10 cellular contexts compared by ENCODE assay signal in genomic region chr16:626787-627457, GRCh38. TPM values are rescaled to one million over a fixed set of nuclear protein-coding genes. Genes with fewer than 3 reads are reported as not detected.
DNase-seq lines count a peak whose midpoint lies in the region; ATAC-seq, FAIRE-seq and TF ChIP-seq lines count a peak whose summit lies in the region.
"Had no signal": no experiment of that assay in that cellular context is flagged by ENCODE, and none has a peak within 500 bp of the region (broad histone marks: within the 10 kb centered on the region; RNA-seq: fewer than 3 reads in every experiment).

No MANE protein-coding gene starts in this region.

- DNase-seq in right lobe of liver (peak in 2 of 3 donors; percentile 54 to 60), HepG2 (ENCODE audit: low spot score) (no peak), fibroblast of pulmonary artery (ENCODE audit: low read depth) (peak; percentile 96), vagina (ENCODE audit: extremely low spot score in 2 of 2) (no peak), testis (no peak)
- DNase-seq: activated naive CD8-positive, alpha-beta T cell treated with anti-CD3 and anti-CD28 coated beads, Interleukin-2, amount 10 ng/mL, durations not matched to agents 7 days and 5 days; NK-92 treated with Interleukin-12 subunit alpha and Interleukin-12 subunit beta, amount 100 ng/mL, for 24 hours had no signal

- TF ChIP-seq EP300 in HepG2 (IDR thresholded peaks at IDR 0.05; ENCODE audit: low read depth in 2 of 2, low read length in 2 of 2) (no peak), HepG2 (CRISPR knock-in tag; IDR thresholded peaks at IDR 0.05; ENCODE audit: borderline replicate concordance) (no peak)

- POLR2A ChIA-PET in HepG2 (lab: Yijun Ruan, JAX): interaction anchor here (1.0 kb wide), 1 partner anchor 9 kb away, joined by 3 read pairs; the partner anchor contains the start of gene METTL26

- no peak for TF ChIP-seq RAD21 in HepG2 (CRISPR knock-in tag; IDR thresholded peaks at IDR 0.05)

- H3K4me3 ChIP-seq in right lobe of liver (no peak overlapping the region), HepG2 (replicated peaks in 1 of 3; ENCODE audit: insufficient read depth in 1 of 3, low read depth in 2 of 3, low read length in 3 of 3) (no peak overlapping the region), fibroblast of pulmonary artery (replicated peaks; ENCODE audit: low read depth, low read length) (no peak overlapping the region), vagina (no peak overlapping the region), testis (no peak overlapping the region)
- H3K4me3 ChIP-seq: GM23338 had no signal

- BruUV-seq in HepG2 (replicated peaks; lab: Mats Ljungman, UMichigan): no TSS peak

- H3K9me3 ChIP-seq in right lobe of liver (no peaks in the 10 kb centered on the region), HepG2 (ENCODE audit: low read length) (no peaks in the 10 kb centered on the region), vagina (no peaks in the 10 kb centered on the region), testis (no peaks in the 10 kb centered on the region)

- ATAC-seq in right lobe of liver: peak in 1 of 4 donors; percentile 30
- no peak for ATAC-seq in HepG2
- ATAC-seq in GM21515 (IDR thresholded peaks at IDR 0.05; ENCODE audit: unreplicated experiment): no peak
- ATAC-seq: GM23338; natural killer cell treated with Interleukin-12 subunit alpha and Interleukin-12 subunit beta and Interleukin-15 and Interleukin-18, amount 100 ng/mL, for 72 hours had no signal

- no peaks in the 10 kb centered on the region for H3K79me2 ChIP-seq in HepG2 (ENCODE audit: insufficient read depth, low read length)

- intact Hi-C loops in right lobe of liver (cut with DNase I): no loop called here
- intact Hi-C loops in HepG2 (cut with micrococcal nuclease; ENCODE audit: unreplicated experiment): no loop called here
- intact Hi-C loops in vagina (cut with DNase I): no loop called here
- intact Hi-C loops in testis (cut with DNase I; ENCODE audit: low total_unique reads): no loop called here

- TF ChIP-seq POLR2A in right lobe of liver (IDR thresholded peaks at IDR 0.05) (no peak), HepG2 (IDR thresholded peaks at IDR 0.05; ENCODE audit: insufficient read depth in 1 of 2, low read depth in 2 of 2, low read length in 2 of 2) (no peak), vagina (IDR thresholded peaks at IDR 0.05) (no peak), testis (IDR thresholded peaks at IDR 0.05) (no peak)

- CTCF ChIA-PET in HepG2 (lab: Yijun Ruan, JAX; ENCODE audit: low intra/inter-chr PET ratio, low total read pairs): no interaction called here

- TF ChIP-seq CTCF in right lobe of liver (IDR thresholded peaks at IDR 0.05) (no peak), HepG2 (CRISPR knock-in tag; IDR thresholded peaks at IDR 0.05) (no peak), fibroblast of pulmonary artery (IDR thresholded peaks at IDR 0.05; ENCODE audit: low read length, missing control alignments) (no peak), vagina (IDR thresholded peaks at IDR 0.05) (no peak), testis (IDR thresholded peaks at IDR 0.05) (no peak)

- peaks cover 0 to 40% (median 27%) of the 10 kb centered on the region in 4 donors for H3K4me1 ChIP-seq in right lobe of liver
- peaks cover 19% of the 10 kb centered on the region for H3K4me1 ChIP-seq in HepG2 (ENCODE audit: insufficient read depth, low read length)
- H3K4me1 ChIP-seq in vagina: peaks cover 54% of the 10 kb centered on the region
- peaks cover 20% of the 10 kb centered on the region for H3K4me1 ChIP-seq in testis

- H4K20me1 ChIP-seq in HepG2 (ENCODE audit: insufficient read depth, low read length): no peaks in the 10 kb centered on the region

- no peak overlapping the region for H2AFZ ChIP-seq in HepG2 (ENCODE audit: low read length)
- H2AFZ ChIP-seq: GM23338 had no signal

- in situ Hi-C loops in HepG2 (cut with HindIII; ENCODE audit: extremely low pct_ligation_motif_present, low pct_unique_long_range_greater_than_20kb): no loop called here

- H3K27me3 ChIP-seq in right lobe of liver: no peaks in the 10 kb centered on the region
- no peaks in the 10 kb centered on the region for H3K27me3 ChIP-seq in HepG2 (ENCODE audit: control insufficient read depth in 1 of 2, insufficient read depth in 2 of 2, low read length in 2 of 2)
- H3K27me3 ChIP-seq in vagina: no peaks in the 10 kb centered on the region
- H3K27me3 ChIP-seq in testis: no peaks in the 10 kb centered on the region

- WGBS in right lobe of liver (ENCODE audit: insufficient coverage, low coverage, low lambda C conversion rate, missing lambda C conversion rate): 89% methylated on average over 17 of the region's 30 CpGs
- 97% methylated on average over 24 of the region's 30 CpGs for WGBS in HepG2 (ENCODE audit: low lambda C conversion rate)
- 89 to 93% methylated on average over 18 to 30 of the region's 30 CpGs for WGBS in testis, 2 donors

- H3K36me3 ChIP-seq in right lobe of liver: peaks cover 0 to 9% (median 0%) of the 10 kb centered on the region in 4 donors
- peaks cover 4% of the 10 kb centered on the region in 2 experiments; a peak in 2 of 5 replicates for H3K36me3 ChIP-seq in HepG2 (replicated peaks in 1 of 2; ENCODE audit: control insufficient read depth in 1 of 2, insufficient read depth in 2 of 2, low read length in 2 of 2)
- H3K36me3 ChIP-seq in vagina: no peaks in the 10 kb centered on the region
- H3K36me3 ChIP-seq in testis (ENCODE audit: low read depth, missing control alignments): no peaks in the 10 kb centered on the region

- H3K9ac ChIP-seq in HepG2 (ENCODE audit: insufficient read depth, low read depth, low read length): no peak overlapping the region

- no peak overlapping the region for H3K4me2 ChIP-seq in HepG2 (ENCODE audit: low read depth, low read length)
- H3K4me2 ChIP-seq: GM23338 had no signal

- FAIRE-seq in HepG2 (lab: Jason Lieb, UNC): no peak

- no peak overlapping the region for H3K27ac ChIP-seq in right lobe of liver
- no peak overlapping the region for H3K27ac ChIP-seq in HepG2 (ENCODE audit: extremely low read length, insufficient read depth, low read length)
- H3K27ac ChIP-seq in vagina: peak overlapping the region; percentile 82
- no peak overlapping the region for H3K27ac ChIP-seq in testis

RNA-seq across cellular contexts. Expression of gene WFIKKN1, which starts 3.9 kb away (rescaled TPM):
- under 1 TPM; 0.43 to 0.70 (median 0.56) TPM for total RNA-seq in right lobe of liver
- 2.4 and 4.9 TPM in 2 replicates for total RNA-seq in HepG2 (2016; rRNA removed; fragmentation: Illumina TruSeq; extraction: Trizol)
- total RNA-seq in HepG2 (2016; cell fraction: cytosol; rRNA removed; fragmentation: Illumina TruSeq; extraction: Trizol; ENCODE audit: low read depth): 0.61 and 0.88 TPM in 2 replicates
- 2.1 and 4.8 TPM in 2 replicates for total RNA-seq in HepG2 (2016; cell fraction: insoluble cytoplasmic fraction; rRNA removed; fragmentation: Illumina TruSeq; extraction: Trizol)
- total RNA-seq in HepG2 (2016; cell fraction: membrane; rRNA removed; fragmentation: Illumina TruSeq; extraction: Trizol): 1.1 and 1.8 TPM in 2 replicates
- total RNA-seq in HepG2 (2016; cell fraction: nucleus; rRNA removed; fragmentation: Illumina TruSeq; extraction: Trizol): 3.0 and 3.4 TPM in 2 replicates
- 1.7 and 2.9 TPM in 2 replicates for polyA plus RNA-seq in HepG2 (2011; rRNA removed)
- 2.6 and 4.2 TPM in 2 replicates for polyA plus RNA-seq in HepG2 (2011; cell fraction: cytosol; rRNA removed)
- polyA plus RNA-seq in HepG2 (2011; cell fraction: nucleus; rRNA removed): 4.0 and 4.2 TPM in 2 replicates
- polyA plus RNA-seq in HepG2 (2012): 1.7 and 2.2 TPM in 2 replicates
- 0.58 and 0.66 TPM in 2 replicates for polyA plus RNA-seq in HepG2 (2016; cell fraction: cytosol; fragmentation: Illumina TruSeq; extraction: Trizol; ENCODE audit: low read depth)
- polyA plus RNA-seq in HepG2 (2016; cell fraction: insoluble cytoplasmic fraction; fragmentation: Illumina TruSeq; extraction: Trizol; ENCODE audit: low read depth): 2.6 and 2.7 TPM in 2 replicates
- 0.93 and 1.1 TPM in 2 replicates for polyA plus RNA-seq in HepG2 (2016; cell fraction: membrane; fragmentation: Illumina TruSeq; extraction: Trizol; ENCODE audit: low read depth)
- polyA plus RNA-seq in HepG2 (2016; cell fraction: nucleus; fragmentation: Illumina TruSeq; extraction: Trizol; ENCODE audit: insufficient read depth, low read depth): 5.9 and 6.7 TPM in 2 replicates
- polyA minus RNA-seq in HepG2 (2011; rRNA and poly(A)+ RNA removed; ENCODE audit: low replicate concordance): 3.9 and 5.4 TPM in 2 replicates
- polyA minus RNA-seq in HepG2 (2011; cell fraction: cytosol; rRNA and poly(A)+ RNA removed): 3.1 and 4.6 TPM in 2 replicates
- 1.0 and 1.7 TPM in 2 replicates for polyA minus RNA-seq in HepG2 (2011; cell fraction: nucleus; rRNA and poly(A)+ RNA removed)
- total RNA-seq in vagina: 3.2 TPM
- total RNA-seq in testis: 10 to 100 TPM in 1 of 2 donors, 1 to 10 TPM in 1; 3.5 to 10.5 TPM
- polyA plus RNA-seq in testis (ENCODE audit: insufficient read depth, low read depth, low replicate concordance): 1.1 TPM

RNA-seq across cellular contexts. Expression of gene METTL26, which starts 9.2 kb away (rescaled TPM):
- total RNA-seq in right lobe of liver (100 to 1,000 TPM in 1 of 6 experiments, 10 to 100 TPM in 5; 22.7 to 126 (median 32.6) TPM), HepG2 (2016; rRNA removed; fragmentation: Illumina TruSeq; extraction: Trizol) (70.1 and 75.1 TPM in 2 replicates), vagina (187 TPM), testis (100 to 1,000 TPM; 161 to 185 TPM)
- total RNA-seq in HepG2 (2016; cell fraction: cytosol; rRNA removed; fragmentation: Illumina TruSeq; extraction: Trizol; ENCODE audit: low read depth): 106 and 145 TPM in 2 replicates
- 72.6 and 72.8 TPM in 2 replicates for total RNA-seq in HepG2 (2016; cell fraction: insoluble cytoplasmic fraction; rRNA removed; fragmentation: Illumina TruSeq; extraction: Trizol)
- 85.6 and 121 TPM in 2 replicates for total RNA-seq in HepG2 (2016; cell fraction: membrane; rRNA removed; fragmentation: Illumina TruSeq; extraction: Trizol)
- total RNA-seq in HepG2 (2016; cell fraction: nucleus; rRNA removed; fragmentation: Illumina TruSeq; extraction: Trizol): 25.9 and 26.1 TPM in 2 replicates
- polyA plus RNA-seq in HepG2 (2011; rRNA removed) (65.5 and 65.8 TPM in 2 replicates), testis (ENCODE audit: insufficient read depth, low read depth, low replicate concordance) (72.1 TPM)
- 61.3 and 112 TPM in 2 replicates for polyA plus RNA-seq in HepG2 (2011; cell fraction: cytosol; rRNA removed)
- 121 and 152 TPM in 2 replicates for polyA plus RNA-seq in HepG2 (2011; cell fraction: nucleus; rRNA removed)
- 40.7 and 43.0 TPM in 2 replicates for polyA plus RNA-seq in HepG2 (2012)
- 158 and 183 TPM in 2 replicates for polyA plus RNA-seq in HepG2 (2016; cell fraction: cytosol; fragmentation: Illumina TruSeq; extraction: Trizol; ENCODE audit: low read depth)
- polyA plus RNA-seq in HepG2 (2016; cell fraction: insoluble cytoplasmic fraction; fragmentation: Illumina TruSeq; extraction: Trizol; ENCODE audit: low read depth): 91.6 and 101 TPM in 2 replicates
- polyA plus RNA-seq in HepG2 (2016; cell fraction: membrane; fragmentation: Illumina TruSeq; extraction: Trizol; ENCODE audit: low read depth): 118 and 119 TPM in 2 replicates
- 66.7 and 70.0 TPM in 2 replicates for polyA plus RNA-seq in HepG2 (2016; cell fraction: nucleus; fragmentation: Illumina TruSeq; extraction: Trizol; ENCODE audit: insufficient read depth, low read depth)
- polyA minus RNA-seq in HepG2 (2011; rRNA and poly(A)+ RNA removed; ENCODE audit: low replicate concordance): 66.6 and 95.2 TPM in 2 replicates
- polyA minus RNA-seq in HepG2 (2011; cell fraction: cytosol; rRNA and poly(A)+ RNA removed): 30.0 and 37.0 TPM in 2 replicates
- polyA minus RNA-seq in HepG2 (2011; cell fraction: nucleus; rRNA and poly(A)+ RNA removed): 15.3 and 23.3 TPM in 2 replicates

RNA-seq across cellular contexts. Expression of gene MCRIP2, which starts 14.7 kb away (rescaled TPM):
- 100 to 1,000 TPM in 2 of 6 experiments, 10 to 100 TPM in 4; 48.8 to 130 (median 76.7) TPM for total RNA-seq in right lobe of liver
- total RNA-seq in HepG2 (2016; rRNA removed; fragmentation: Illumina TruSeq; extraction: Trizol): 54.6 and 76.7 TPM in 2 replicates
- total RNA-seq in HepG2 (2016; cell fraction: cytosol; rRNA removed; fragmentation: Illumina TruSeq; extraction: Trizol; ENCODE audit: low read depth): 213 and 245 TPM in 2 replicates
- total RNA-seq in HepG2 (2016; cell fraction: insoluble cytoplasmic fraction; rRNA removed; fragmentation: Illumina TruSeq; extraction: Trizol): 53.9 and 78.9 TPM in 2 replicates
- total RNA-seq in HepG2 (2016; cell fraction: membrane; rRNA removed; fragmentation: Illumina TruSeq; extraction: Trizol): 142 and 185 TPM in 2 replicates
- 43.6 and 55.4 TPM in 2 replicates for total RNA-seq in HepG2 (2016; cell fraction: nucleus; rRNA removed; fragmentation: Illumina TruSeq; extraction: Trizol)
- 39.6 and 50.7 TPM in 2 replicates for polyA plus RNA-seq in HepG2 (2011; rRNA removed)
- 28.2 and 61.1 TPM in 2 replicates for polyA plus RNA-seq in HepG2 (2011; cell fraction: cytosol; rRNA removed)
- polyA plus RNA-seq in HepG2 (2011; cell fraction: nucleus; rRNA removed): 96.2 and 105 TPM in 2 replicates
- polyA plus RNA-seq in HepG2 (2012): 16.1 and 33.3 TPM in 2 replicates
- 190 and 204 TPM in 2 replicates for polyA plus RNA-seq in HepG2 (2016; cell fraction: cytosol; fragmentation: Illumina TruSeq; extraction: Trizol; ENCODE audit: low read depth)
- 37.1 and 43.7 TPM in 2 replicates for polyA plus RNA-seq in HepG2 (2016; cell fraction: insoluble cytoplasmic fraction; fragmentation: Illumina TruSeq; extraction: Trizol; ENCODE audit: low read depth)
- polyA plus RNA-seq in HepG2 (2016; cell fraction: membrane; fragmentation: Illumina TruSeq; extraction: Trizol; ENCODE audit: low read depth): 110 and 119 TPM in 2 replicates
- polyA plus RNA-seq in HepG2 (2016; cell fraction: nucleus; fragmentation: Illumina TruSeq; extraction: Trizol; ENCODE audit: insufficient read depth, low read depth): 85.1 and 93.5 TPM in 2 replicates
- polyA minus RNA-seq in HepG2 (2011; rRNA and poly(A)+ RNA removed; ENCODE audit: low replicate concordance): 21.1 and 22.3 TPM in 2 replicates
- 13.8 and 16.0 TPM in 2 replicates for polyA minus RNA-seq in HepG2 (2011; cell fraction: cytosol; rRNA and poly(A)+ RNA removed)
- 14.9 and 18.2 TPM in 2 replicates for polyA minus RNA-seq in HepG2 (2011; cell fraction: nucleus; rRNA and poly(A)+ RNA removed)
- 27.0 TPM for total RNA-seq in vagina
- total RNA-seq in testis: 100 to 1,000 TPM in 1 of 2 donors, 10 to 100 TPM in 1; 83.1 to 134 TPM
- polyA plus RNA-seq in testis (ENCODE audit: insufficient read depth, low read depth, low replicate concordance): 78.2 TPM

RNA-seq across cellular contexts. Expression of gene WDR90, which starts 22.2 kb away (rescaled TPM):
- 10 to 100 TPM in 4 of 6 experiments, 1 to 10 TPM in 2; 7.2 to 18.1 (median 11.8) TPM for total RNA-seq in right lobe of liver
- 10.2 and 28.9 TPM in 2 replicates for total RNA-seq in HepG2 (2016; rRNA removed; fragmentation: Illumina TruSeq; extraction: Trizol)
- 8.3 and 8.4 TPM in 2 replicates for total RNA-seq in HepG2 (2016; cell fraction: cytosol; rRNA removed; fragmentation: Illumina TruSeq; extraction: Trizol; ENCODE audit: low read depth)
- 10.2 and 31.3 TPM in 2 replicates for total RNA-seq in HepG2 (2016; cell fraction: insoluble cytoplasmic fraction; rRNA removed; fragmentation: Illumina TruSeq; extraction: Trizol)
- total RNA-seq in HepG2 (2016; cell fraction: membrane; rRNA removed; fragmentation: Illumina TruSeq; extraction: Trizol): 9.7 and 10.7 TPM in 2 replicates
- total RNA-seq in HepG2 (2016; cell fraction: nucleus; rRNA removed; fragmentation: Illumina TruSeq; extraction: Trizol): 40.6 and 49.4 TPM in 2 replicates
- 11.1 and 14.9 TPM in 2 replicates for polyA plus RNA-seq in HepG2 (2011; rRNA removed)
- 3.4 and 7.3 TPM in 2 replicates for polyA plus RNA-seq in HepG2 (2011; cell fraction: cytosol; rRNA removed)
- polyA plus RNA-seq in HepG2 (2011; cell fraction: nucleus; rRNA removed): 165 and 272 TPM in 2 replicates
- polyA plus RNA-seq in HepG2 (2012): 8.4 and 11.0 TPM in 2 replicates
- 2.6 and 2.7 TPM in 2 replicates for polyA plus RNA-seq in HepG2 (2016; cell fraction: cytosol; fragmentation: Illumina TruSeq; extraction: Trizol; ENCODE audit: low read depth)
- polyA plus RNA-seq in HepG2 (2016; cell fraction: insoluble cytoplasmic fraction; fragmentation: Illumina TruSeq; extraction: Trizol; ENCODE audit: low read depth): 9.7 and 12.6 TPM in 2 replicates
- polyA plus RNA-seq in HepG2 (2016; cell fraction: membrane; fragmentation: Illumina TruSeq; extraction: Trizol; ENCODE audit: low read depth): 5.3 TPM in 2 replicates
- polyA plus RNA-seq in HepG2 (2016; cell fraction: nucleus; fragmentation: Illumina TruSeq; extraction: Trizol; ENCODE audit: insufficient read depth, low read depth): 127 and 129 TPM in 2 replicates
- polyA minus RNA-seq in HepG2 (2011; rRNA and poly(A)+ RNA removed; ENCODE audit: low replicate concordance): 12.2 and 29.3 TPM in 2 replicates
- polyA minus RNA-seq in HepG2 (2011; cell fraction: cytosol; rRNA and poly(A)+ RNA removed): 3.2 and 14.2 TPM in 2 replicates
- polyA minus RNA-seq in HepG2 (2011; cell fraction: nucleus; rRNA and poly(A)+ RNA removed): 15.8 and 22.4 TPM in 2 replicates
- 34.9 TPM for total RNA-seq in vagina
- 100 to 1,000 TPM; 155 to 195 TPM for total RNA-seq in testis
- polyA plus RNA-seq in testis (ENCODE audit: insufficient read depth, low read depth, low replicate concordance): 102 TPM

RNA-seq across cellular contexts. Expression of gene RAB40C, which starts 37.1 kb away (rescaled TPM):
- 10 to 100 TPM in 5 of 6 experiments, 1 to 10 TPM in 1; 10.0 to 14.1 (median 12.0) TPM for total RNA-seq in right lobe of liver
- total RNA-seq in HepG2 (2016; rRNA removed; fragmentation: Illumina TruSeq; extraction: Trizol): 8.2 and 11.5 TPM in 2 replicates
- 3.9 TPM in 2 replicates for total RNA-seq in HepG2 (2016; cell fraction: cytosol; rRNA removed; fragmentation: Illumina TruSeq; extraction: Trizol; ENCODE audit: low read depth)
- total RNA-seq in HepG2 (2016; cell fraction: insoluble cytoplasmic fraction; rRNA removed; fragmentation: Illumina TruSeq; extraction: Trizol): 7.7 and 10.5 TPM in 2 replicates
- total RNA-seq in HepG2 (2016; cell fraction: membrane; rRNA removed; fragmentation: Illumina TruSeq; extraction: Trizol): 9.2 and 9.7 TPM in 2 replicates
- total RNA-seq in HepG2 (2016; cell fraction: nucleus; rRNA removed; fragmentation: Illumina TruSeq; extraction: Trizol): 6.0 and 7.3 TPM in 2 replicates
- polyA plus RNA-seq in HepG2 (2011; rRNA removed): 7.7 and 10.6 TPM in 2 replicates
- polyA plus RNA-seq in HepG2 (2011; cell fraction: cytosol; rRNA removed): 6.0 and 10.4 TPM in 2 replicates
- polyA plus RNA-seq in HepG2 (2011; cell fraction: nucleus; rRNA removed): 25.9 TPM in 2 replicates
- 7.0 and 9.0 TPM in 2 replicates for polyA plus RNA-seq in HepG2 (2012)
- 2.5 and 2.9 TPM in 2 replicates for polyA plus RNA-seq in HepG2 (2016; cell fraction: cytosol; fragmentation: Illumina TruSeq; extraction: Trizol; ENCODE audit: low read depth)
- 8.9 and 11.2 TPM in 2 replicates for polyA plus RNA-seq in HepG2 (2016; cell fraction: insoluble cytoplasmic fraction; fragmentation: Illumina TruSeq; extraction: Trizol; ENCODE audit: low read depth)
- 6.5 and 6.8 TPM in 2 replicates for polyA plus RNA-seq in HepG2 (2016; cell fraction: membrane; fragmentation: Illumina TruSeq; extraction: Trizol; ENCODE audit: low read depth)
- polyA plus RNA-seq in HepG2 (2016; cell fraction: nucleus; fragmentation: Illumina TruSeq; extraction: Trizol; ENCODE audit: insufficient read depth, low read depth): 20.2 and 22.4 TPM in 2 replicates
- 15.3 and 16.9 TPM in 2 replicates for polyA minus RNA-seq in HepG2 (2011; rRNA and poly(A)+ RNA removed; ENCODE audit: low replicate concordance)
- polyA minus RNA-seq in HepG2 (2011; cell fraction: cytosol; rRNA and poly(A)+ RNA removed): 5.5 and 7.3 TPM in 2 replicates
- 3.4 and 4.0 TPM in 2 replicates for polyA minus RNA-seq in HepG2 (2011; cell fraction: nucleus; rRNA and poly(A)+ RNA removed)
- 41.3 TPM for total RNA-seq in vagina
- 10 to 100 TPM; 47.9 to 51.2 TPM for total RNA-seq in testis
- polyA plus RNA-seq in testis (ENCODE audit: insufficient read depth, low read depth, low replicate concordance): 27.6 TPM

Comparison
In these comparisons a context has a peak if more than half of its experiments do, and no peak if none do; other contexts are left out.
1. DNase-seq: peak in right lobe of liver (2 of 3) and fibroblast of pulmonary artery (single experiment); none in HepG2 (single experiment), vagina (0 of 2) and testis (single experiment).